Comparison of ENCODE assay signal across 20 cellular contexts in the genomic region with DNA sequence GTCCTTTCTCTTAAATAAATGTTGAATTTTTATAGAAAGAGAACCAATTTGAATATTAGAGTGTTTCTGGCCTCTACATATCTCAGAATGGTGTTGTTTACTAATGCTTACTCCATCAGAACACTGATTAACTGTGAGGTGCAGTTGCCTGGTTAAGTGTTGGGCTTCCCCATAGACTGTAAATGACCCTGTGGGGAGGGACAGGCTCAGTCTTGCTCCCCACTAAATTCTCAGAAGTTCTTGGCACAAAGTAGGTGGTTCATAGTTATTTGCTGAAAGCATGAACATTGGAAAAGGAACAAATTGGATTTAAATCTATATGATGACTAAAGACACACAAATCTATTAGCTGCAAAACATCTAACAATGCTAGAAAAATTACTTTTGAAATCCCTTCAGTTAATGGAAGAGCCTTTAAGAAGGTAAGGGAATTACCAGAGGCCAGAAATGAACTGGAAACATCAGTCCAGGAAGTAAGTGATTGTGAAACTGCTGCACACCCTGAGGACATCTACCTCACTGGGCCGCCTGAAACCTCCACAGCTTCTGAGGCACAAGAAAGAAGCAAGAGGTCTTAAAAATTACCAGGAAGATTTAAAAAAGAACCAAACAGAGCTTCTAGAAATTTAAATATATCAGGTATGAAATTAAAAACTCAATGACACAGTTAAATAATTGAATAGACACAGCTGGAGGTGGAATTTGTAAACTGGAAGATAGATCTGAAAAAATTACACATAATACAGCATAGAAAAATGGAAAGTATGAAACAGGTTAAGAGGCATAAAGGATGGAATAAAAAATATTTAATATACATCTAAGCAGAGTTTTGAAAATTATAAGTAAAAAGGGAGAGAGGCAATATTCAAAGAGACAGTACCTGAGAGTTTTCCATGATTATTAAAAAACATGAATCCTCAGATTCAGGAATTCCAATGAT.
"Had no signal": no experiment of that assay in that cellular context is flagged by ENCODE, and none has a peak within 500 bp of the region (broad histone marks: within the 10 kb centered on the region; RNA-seq: fewer than 3 reads in every experiment).

No MANE protein-coding gene starts in this region.

- H3K4me1 Mint-ChIP-seq: activated CD4-positive, alpha-beta memory T cell treated with anti-CD3 and anti-CD28 coated beads, Interleukin-2, amount 10 ng/mL, durations not matched to agents 7 days and 5 days; central memory CD8-positive, alpha-beta T cell; naive thymus-derived CD4-positive, alpha-beta T cell; T-helper 17 cell had no signal

- H3K36me3 ChIP-seq: pancreas, stomach, upper lobe of left lung had no signal

- H3K27me3 ChIP-seq: body of pancreas, pancreas, stomach, testis, upper lobe of left lung had no signal

- H3K27ac Mint-ChIP-seq: activated CD4-positive, alpha-beta memory T cell treated with anti-CD3 and anti-CD28 coated beads, Interleukin-2, amount 10 ng/mL, durations not matched to agents 7 days and 5 days; activated naive CD4-positive, alpha-beta T cell treated with anti-CD3 and anti-CD28 coated beads, Interleukin-2, amount 50 U/mL, for 72 hours; activated T-cell treated with anti-CD3 and anti-CD28 coated beads, Interleukin-2, amount 50 U/mL, for 24 hours; naive thymus-derived CD4-positive, alpha-beta T cell; T-helper 17 cell had no signal

- FAIRE-seq: islet of Langerhans, pancreas had no signal

- H3K27me3 Mint-ChIP-seq: activated T-cell treated with anti-CD3 and anti-CD28 coated beads, Interleukin-2, amount 50 U/mL, for 24 hours; central memory CD8-positive, alpha-beta T cell had no signal

- H3K9me3 ChIP-seq: body of pancreas, pancreas, testis had no signal

- H3K27ac ChIP-seq: body of pancreas, pancreas, stomach, testis, upper lobe of left lung had no signal

- H3K4me3 ChIP-seq: body of pancreas, pancreas, stomach, testis, upper lobe of left lung had no signal

- H3K4me1 ChIP-seq: body of pancreas, pancreas, stomach, testis, upper lobe of left lung had no signal

- DNase-seq: activated CD4-positive, alpha-beta memory T cell treated with anti-CD3 and anti-CD28 coated beads, Interleukin-2, amount 10 ng/mL, durations not matched to agents 7 days and 5 days; activated CD4-positive, alpha-beta T cell treated with anti-CD3 and anti-CD28 coated beads for 4 hours; activated gamma-delta T cell; activated T-cell treated with anti-CD3 and anti-CD28 coated beads, Interleukin-2, amount 50 U/mL, for 24 hours; amniotic stem cell; cortex of kidney; effector memory CD4-positive, alpha-beta T cell; naive thymus-derived CD4-positive, alpha-beta T cell; stimulated activated CD4-positive, alpha-beta T cell treated with anti-CD3 and anti-CD28 coated beads, Interleukin-12 subunit alpha, Interleukin-12 subunit beta, amount 100 ng/mL, for 4 hours; stimulated activated CD4-positive, alpha-beta T cell treated with anti-CD3 and anti-CD28 coated beads, Interleukin-2, amount 100 ng/mL, for 24 hours; stomach; T-helper 17 cell; testis; upper lobe of left lung had no signal

- H3K4me3 Mint-ChIP-seq: activated CD4-positive, alpha-beta memory T cell treated with anti-CD3 and anti-CD28 coated beads, Interleukin-2, amount 10 ng/mL, durations not matched to agents 7 days and 5 days; activated T-cell treated with anti-CD3 and anti-CD28 coated beads, Interleukin-2, amount 50 U/mL, for 24 hours; central memory CD8-positive, alpha-beta T cell; naive thymus-derived CD4-positive, alpha-beta T cell; T-helper 17 cell had no signal

- ATAC-seq: activated naive CD4-positive, alpha-beta T cell treated with anti-CD3 and anti-CD28 coated beads, Interleukin-2, amount 50 U/mL, for 72 hours; body of pancreas; left lobe of liver; naive thymus-derived CD4-positive, alpha-beta T cell; pancreas; T-helper 17 cell had no signal
